Comparison of ENCODE assay signal across 14 cellular contexts in genomic region chr1:243950166-243950565, GRCh38.
A peak's percentile ranks its signal among the peaks of the same experiment; 100 is the strongest.
DNase-seq lines count a peak whose midpoint lies in the region; ATAC-seq, FAIRE-seq and TF ChIP-seq lines count a peak whose summit lies in the region.
"Had no signal": no experiment of that assay in that cellular context is flagged by ENCODE, and none has a peak within 500 bp of the region (broad histone marks: within the 10 kb centered on the region; RNA-seq: fewer than 3 reads in every experiment).

No MANE protein-coding gene starts in this region.

- CTCF ChIA-PET in IMR-90 (lab: Yijun Ruan, JAX): interaction anchor here (0.5 kb wide), 1 partner anchor 306 kb away, joined by 3 read pairs; no protein-coding TSS in a partner anchor

- no peak for TF ChIP-seq POLR2A in IMR-90 (IDR thresholded peaks at IDR 0.05; ENCODE audit: low read depth, low read length)

- WGBS in IMR-90 (ENCODE audit: extremely low coverage in 2 of 2, insufficient read length in 1 of 2), 2 experiments: 20% methylated on average over 1 of the region's 3 CpGs; no CpG with 5 or more reads in 1 of the 2 experiments

- in situ Hi-C loops in IMR-90 (cut with MboI; ENCODE audit: low sequenced_read_pairs): no loop called here
- in situ Hi-C loops in brain microvascular endothelial cell (cut with HindIII; ENCODE audit: low pct_ligation_motif_present, low sequenced_read_pairs): no loop called here

- no TSS peak for BruUV-seq in IMR-90 (replicated peaks; lab: Mats Ljungman, UMichigan)

- dilution Hi-C loops in IMR-90 (cut with HindIII; ENCODE audit: low sequenced_read_pairs, unreplicated experiment) (no loop called here), keratinocyte (cut with MboI; ENCODE audit: extremely low pct_ligation_motif_present, low sequenced_read_pairs) (no loop called here)

- no peak overlapping the region for H3K4ac ChIP-seq in IMR-90 (ENCODE audit: low read depth, low read length)

- H3K27ac ChIP-seq in IMR-90 (ENCODE audit: insufficient read depth, low read length): no peak overlapping the region
- H3K27ac ChIP-seq in brain microvascular endothelial cell: no peak overlapping the region
- no peak overlapping the region for H3K27ac ChIP-seq in keratinocyte (ENCODE audit: control insufficient read depth, insufficient read depth, low read length)
- H3K27ac ChIP-seq: upper lobe of right lung had no signal

- POLR2A ChIA-PET in IMR-90 (lab: Charles Lee; ENCODE audit: unreplicated experiment): no interaction called here

- H3K9ac ChIP-seq in IMR-90 (ENCODE audit: low read depth, low read length): no peak overlapping the region
- no peak overlapping the region for H3K9ac ChIP-seq in keratinocyte (ENCODE audit: control insufficient read depth, extremely low read depth, insufficient read depth, low read length)

- no peak overlapping the region for H4K8ac ChIP-seq in IMR-90 (ENCODE audit: low read depth in 2 of 2, low read length in 2 of 2)

- H3K27me3 ChIP-seq in IMR-90 (ENCODE audit: control insufficient read depth, insufficient read depth, low read length): no peaks in the 10 kb centered on the region; the same call in 1 of the 2 replicates
- no peaks in the 10 kb centered on the region for H3K27me3 ChIP-seq in brain microvascular endothelial cell (replicated peaks)
- H3K27me3 ChIP-seq in keratinocyte (ENCODE audit: control insufficient read depth, extremely low read depth, insufficient read depth, low read length): no peaks in the 10 kb centered on the region
- H3K27me3 ChIP-seq: upper lobe of right lung had no signal

- peak; percentile 99 for ATAC-seq in IMR-90 (ENCODE audit: low read depth)
- ATAC-seq: natural killer cell treated with Interleukin-12 subunit alpha and Interleukin-12 subunit beta and Interleukin-15 and Interleukin-18, amount 100 ng/mL, for 72 hours; upper lobe of right lung had no signal

- H3K4me1 ChIP-seq in IMR-90 (ENCODE audit: control insufficient read depth, insufficient read depth, low read length): no peaks in the 10 kb centered on the region; the same call in 1 of the 2 replicates
- H3K4me1 ChIP-seq in keratinocyte (ENCODE audit: control insufficient read depth, extremely low read depth, insufficient read depth, low read length): no peaks in the 10 kb centered on the region
- H3K4me1 ChIP-seq: upper lobe of right lung had no signal

- no peaks in the 10 kb centered on the region; the same call in 1 of the 2 replicates for H3K9me1 ChIP-seq in IMR-90 (ENCODE audit: insufficient read depth, low read length)
- no peaks in the 10 kb centered on the region for H3K9me1 ChIP-seq in keratinocyte (ENCODE audit: control insufficient read depth, extremely low read depth, insufficient read depth, low read length)

- DNase-seq in AG09309 (ENCODE audit: low read depth) (peak; percentile 53), IMR-90 (peak; percentile 94), brain microvascular endothelial cell (peak; percentile 83), keratinocyte (ENCODE audit: low read depth, low spot score) (peak; percentile 4), NCI-H2196 treated with DMSO at 0.1 percent for 48 hours (lab: John Stamatoyannopoulos, UW; ENCODE audit: unreplicated experiment) (no peak), NCI-H1105 (lab: John Stamatoyannopoulos, UW) (no peak), GM19238 (ENCODE audit: insufficient read length, low spot score) (no peak), NCI-H748 treated with DMSO at 0.1 percent for 48 hours (lab: John Stamatoyannopoulos, UW) (no peak)
- DNase-seq: activated naive CD8-positive, alpha-beta T cell treated with anti-CD3 and anti-CD28 coated beads, Interleukin-2, amount 10 ng/mL, durations not matched to agents 7 days and 5 days; C1 segment of cervical spinal cord; NCI-H2107; upper lobe of right lung had no signal

- no peak overlapping the region for H4K91ac ChIP-seq in IMR-90 (ENCODE audit: insufficient read depth, low read depth, low read length)

- no peaks in the 10 kb centered on the region for H3K79me2 ChIP-seq in keratinocyte (ENCODE audit: control insufficient read depth, insufficient read depth, low read length)

- no peaks in the 10 kb centered on the region for H4K20me1 ChIP-seq in IMR-90 (ENCODE audit: insufficient read depth, low read length)
- no peaks in the 10 kb centered on the region for H4K20me1 ChIP-seq in keratinocyte (ENCODE audit: control insufficient read depth, extremely low read depth, insufficient read depth, low read length)

- H3K36me3 ChIP-seq in IMR-90 (ENCODE audit: control insufficient read depth, insufficient read depth, low read length) (no peaks in the 10 kb centered on the region), brain microvascular endothelial cell (replicated peaks) (no peaks in the 10 kb centered on the region), keratinocyte (ENCODE audit: control insufficient read depth in 2 of 2, extremely low read depth in 1 of 2, insufficient read depth in 2 of 2, low read length in 2 of 2) (no peaks in the 10 kb centered on the region)
- H3K36me3 ChIP-seq: upper lobe of right lung had no signal

- TF ChIP-seq CTCF in AG09309 (IDR thresholded peaks at IDR 0.05; ENCODE audit: control insufficient read depth, insufficient read depth, low read depth, low read length, missing control alignments) (no peak), IMR-90 (conservative IDR thresholded peaks at IDR 0.05; ENCODE audit: low read depth, low read length) (no peak), brain microvascular endothelial cell (IDR thresholded peaks at IDR 0.05; ENCODE audit: low read depth, low read length, missing control alignments) (no peak), keratinocyte (optimal IDR thresholded peaks at IDR 0.05 in 1 of 3, IDR thresholded peaks at IDR 0.05 in 1 of 3, conservative IDR thresholded peaks at IDR 0.05 in 1 of 3; ENCODE audit: extremely low read depth in 1 of 3, insufficient read depth in 2 of 3, low read length in 3 of 3) (no peak)

- H3K23ac ChIP-seq in IMR-90 (ENCODE audit: low read depth, low read length): no peak overlapping the region

- H2AK5ac ChIP-seq in IMR-90 (ENCODE audit: low read depth, low read length): no peak overlapping the region

- no peak for TF ChIP-seq RAD21 in IMR-90 (IDR thresholded peaks at IDR 0.05; ENCODE audit: low read length)

- no peak overlapping the region for H2AFZ ChIP-seq in IMR-90 (replicated peaks; ENCODE audit: low read length, poor library complexity)
- H2AFZ ChIP-seq in keratinocyte (ENCODE audit: control insufficient read depth, low read length): no peak overlapping the region

- FAIRE-seq in keratinocyte (lab: Jason Lieb, UNC): no peak

- no peak overlapping the region for H4K5ac ChIP-seq in IMR-90 (ENCODE audit: low read depth, low read length)

- no peak overlapping the region for H3K56ac ChIP-seq in IMR-90 (ENCODE audit: extremely low read depth, insufficient read depth, low read length)

- H2AK9ac ChIP-seq in IMR-90 (replicated peaks; ENCODE audit: low read depth, low read length, poor library complexity): no peak overlapping the region

- no peak overlapping the region for H3K4me2 ChIP-seq in IMR-90 (ENCODE audit: low read depth, low read length)
- no peak overlapping the region for H3K4me2 ChIP-seq in keratinocyte (ENCODE audit: control insufficient read depth, extremely low read depth, insufficient read depth, low read depth, low read length)
- H3K4me2 ChIP-seq: smooth muscle cell had no signal

- intact Hi-C loops in IMR-90 (cut with micrococcal nuclease): no loop called here

- no peak overlapping the region for H2BK120ac ChIP-seq in IMR-90 (ENCODE audit: low read depth, low read length)

- no peak overlapping the region for H2BK5ac ChIP-seq in IMR-90 (ENCODE audit: low read depth, low read length, poor library complexity, severe bottlenecking)

- no peak overlapping the region for H3K14ac ChIP-seq in IMR-90 (replicated peaks; ENCODE audit: low read depth, low read length)

- H3K18ac ChIP-seq in IMR-90 (ENCODE audit: low read depth, low read length): no peak overlapping the region

- H3K4me3 ChIP-seq in AG09309 (ENCODE audit: control insufficient read depth, low read depth, low read length) (no peak overlapping the region), IMR-90 (ENCODE audit: insufficient read depth, low read depth, low read length) (no peak overlapping the region), brain microvascular endothelial cell (ENCODE audit: low read depth, low read length) (no peak overlapping the region), keratinocyte (ENCODE audit: control insufficient read depth in 2 of 3, extremely low read depth in 1 of 3, insufficient read depth in 2 of 3, low read depth in 1 of 3, low read length in 3 of 3) (no peak overlapping the region)
- H3K4me3 ChIP-seq: smooth muscle cell, upper lobe of right lung had no signal

- H2BK15ac ChIP-seq in IMR-90 (ENCODE audit: low read depth, low read length): no peak overlapping the region

- H2BK20ac ChIP-seq in IMR-90 (ENCODE audit: low read depth, low read length): no peak overlapping the region

- H3K79me1 ChIP-seq in IMR-90 (ENCODE audit: low read depth in 1 of 2, low read length in 2 of 2): no peaks in the 10 kb centered on the region

- H3K9me3 ChIP-seq in IMR-90 (ENCODE audit: control insufficient read depth, insufficient read depth, low read length): no peaks in the 10 kb centered on the region
- H3K9me3 ChIP-seq in keratinocyte (ENCODE audit: control insufficient read depth, low read depth, low read length): no peaks in the 10 kb centered on the region
- H3K9me3 ChIP-seq: upper lobe of right lung had no signal

TF ChIP-seq in IMR-90, 13 proteins besides CTCF, POLR2A, EP300 and RAD21 (continues in another document):
- no peak for TF ChIP-seq MAZ (IDR thresholded peaks at IDR 0.05; ENCODE audit: borderline replicate concordance, low read depth, low read length)
- TF ChIP-seq MAFK (IDR thresholded peaks at IDR 0.05; ENCODE audit: low read depth, low read length): no peak
- peak; percentile 87 for TF ChIP-seq CEBPB (IDR thresholded peaks at IDR 0.05; ENCODE audit: low read depth, low read length)
- TF ChIP-seq RFX5 (IDR thresholded peaks at IDR 0.05; ENCODE audit: low read depth, low read length): no peak
- TF ChIP-seq CHD1 (IDR thresholded peaks at IDR 0.05; ENCODE audit: low read depth, low read length): no peak
- no peak for TF ChIP-seq NFE2L2 (IDR thresholded peaks at IDR 0.05; ENCODE audit: low read depth, low read length)
- 0 out of 2 replicates have a peak, but pooled peaks have one; percentile 18 for TF ChIP-seq SMC3 (IDR thresholded peaks at IDR 0.05; ENCODE audit: low read depth, low read length)
- no peak for TF ChIP-seq MXI1 (IDR thresholded peaks at IDR 0.05; ENCODE audit: borderline replicate concordance, low read depth, low read length)
- no peak for TF ChIP-seq BHLHE40 (IDR thresholded peaks at IDR 0.05; ENCODE audit: low read depth, low read length)
- TF ChIP-seq FOS (IDR thresholded peaks at IDR 0.05; ENCODE audit: low read depth, low read length): peak; percentile 74; the same call in 1 of the 2 replicates

Comparison
In these comparisons a context has a peak if more than half of its experiments do, and no peak if none do; other contexts are left out.
1. DNase-seq: peak in AG09309 (single experiment), IMR-90 (single experiment), brain microvascular endothelial cell (single experiment) and keratinocyte (single experiment); none in NCI-H2196 treated with DMSO at 0.1 percent for 48 hours (single experiment), NCI-H1105 (single experiment), GM19238 (single experiment) and NCI-H748 treated with DMSO at 0.1 percent for 48 hours (single experiment).